Comparison of ENCODE assay signal across 8 cellular contexts in the genomic region with DNA sequence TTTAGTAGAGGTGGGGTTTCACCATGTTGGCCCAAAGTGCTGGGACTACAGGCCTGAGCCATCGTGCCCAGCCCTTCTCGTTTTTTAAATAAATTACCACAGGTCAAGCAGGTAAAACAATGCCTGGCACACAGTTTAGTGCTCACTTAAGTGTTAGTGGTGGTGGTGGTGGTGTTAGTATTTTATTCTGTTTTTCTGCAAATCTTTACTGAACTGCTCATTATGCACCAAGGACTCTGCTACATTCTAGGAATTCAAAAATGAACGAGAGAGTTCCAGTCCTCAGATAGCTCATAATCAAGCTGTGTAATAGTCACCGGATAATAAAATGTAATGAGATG.
DNase-seq lines count a peak whose midpoint lies in the region; ATAC-seq and TF ChIP-seq lines count a peak whose summit lies in the region.

No MANE protein-coding gene starts in this region.

- TF ChIP-seq CTCF in GM12865 (IDR thresholded peaks at IDR 0.05; ENCODE audit: insufficient read depth, low read depth, low read length, missing control alignments) (no peak), RWPE2 (IDR thresholded peaks at IDR 0.05; ENCODE audit: poor library complexity, severe bottlenecking) (no peak), fibroblast of pulmonary artery (IDR thresholded peaks at IDR 0.05; ENCODE audit: low read length, missing control alignments) (no peak)

- H3K27me3 ChIP-seq in RWPE2 (ENCODE audit: insufficient read depth, poor library complexity, severe bottlenecking), result no peaks in the 10 kb centered on the region

- peaks cover 8% of the 10 kb centered on the region for H3K4me1 ChIP-seq in RWPE2 (ENCODE audit: insufficient read depth, poor library complexity, severe bottlenecking)

- peak overlapping the region; percentile 59 for H3K27ac ChIP-seq in RWPE2 (ENCODE audit: poor library complexity, severe bottlenecking)

- DNase-seq in GM12865 (ENCODE audit: low read depth) (no peak), RWPE2 (ENCODE audit: low spot score) (no peak), fibroblast of pulmonary artery (ENCODE audit: low read depth) (no peak), putamen (ENCODE audit: low spot score) (peak; percentile 43), NCI-H1436 (lab: John Stamatoyannopoulos, UW) (no peak), HuH-7 (ENCODE audit: low spot score) (no peak), foreskin melanocyte (no peak)

- H3K4me3 ChIP-seq in GM12865 (ENCODE audit: low read depth, low read length) (peak overlapping the region; percentile 94), RWPE2 (ENCODE audit: severe bottlenecking) (peak overlapping the region; percentile 76), fibroblast of pulmonary artery (replicated peaks; ENCODE audit: low read depth, low read length) (peak overlapping the region; percentile 77)

- ATAC-seq in RWPE2 (ENCODE audit: low read depth) (peak; percentile 2), GM19351 (IDR thresholded peaks at IDR 0.05; ENCODE audit: unreplicated experiment) (no peak)

- no peaks in the 10 kb centered on the region for H3K9me3 ChIP-seq in RWPE2 (ENCODE audit: severe bottlenecking)

- peaks cover 23% of the 10 kb centered on the region for H3K36me3 ChIP-seq in RWPE2 (ENCODE audit: low read depth)
